ENCODE assay signal across 13 cellular contexts in the genomic region with DNA sequence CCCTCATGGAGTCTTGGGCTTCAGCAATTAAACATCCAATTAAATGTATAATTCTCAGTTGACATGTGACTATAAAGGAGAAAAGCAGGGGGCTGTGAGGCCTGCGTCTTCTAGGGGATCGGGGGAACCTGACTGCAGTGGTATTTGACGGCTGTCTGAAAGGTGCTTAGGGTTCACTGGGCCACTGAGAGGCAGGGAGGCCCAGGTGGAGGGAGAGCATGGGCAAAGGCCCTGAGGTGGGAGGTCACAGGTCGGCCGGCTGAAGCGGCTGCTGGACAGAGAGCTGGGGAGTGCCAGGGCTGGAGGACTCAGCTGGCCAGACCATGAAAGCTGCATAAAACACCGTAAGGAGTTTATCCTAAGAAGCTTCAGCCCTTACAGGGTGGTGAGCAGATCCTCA. TPM values are rescaled to one million over a fixed set of nuclear protein-coding genes. Genes with fewer than 3 reads are reported as not detected.
DNase-seq lines count a peak whose midpoint lies in the region; ATAC-seq, FAIRE-seq and TF ChIP-seq lines count a peak whose summit lies in the region.
"Had no signal": no experiment of that assay in that cellular context is flagged by ENCODE, and none has a peak within 500 bp of the region (broad histone marks: within the 10 kb centered on the region; RNA-seq: fewer than 3 reads in every experiment).

No MANE protein-coding gene starts in this region.

- H3K27me3 ChIP-seq in SK-N-SH (ENCODE audit: insufficient read depth) (no peaks in the 10 kb centered on the region), H1 (replicated peaks in 1 of 4; ENCODE audit: control insufficient read depth in 3 of 4, extremely low read depth in 1 of 4, insufficient read depth in 3 of 4, low read length in 3 of 4) (no peaks in the 10 kb centered on the region; a peak in 1 of 7 replicates)

- no peak overlapping the region for H2AFZ ChIP-seq in SK-N-SH (ENCODE audit: low read depth)
- H2AFZ ChIP-seq in H1 (ENCODE audit: low read length), result no peak overlapping the region

- no peak for ATAC-seq in SK-N-SH treated with all-trans-retinoic acid at 6 μM for 48 hours
- ATAC-seq in naive thymus-derived CD8-positive, alpha-beta T cell, result no peak
- no peak for ATAC-seq in HG03469 (IDR thresholded peaks at IDR 0.05; ENCODE audit: unreplicated experiment)
- ATAC-seq: stimulated activated memory B cell treated with anti-CD40 and anti-IgM and Interleukin-4, amounts not matched to agents 10 μg/mL and 1 μg/mL and 100 μg/mL, for 72 hours had no signal

- peak overlapping the region in 1 of 2 experiments; percentile 72; a peak in 2 of 4 replicates for H3K27ac ChIP-seq in SK-N-SH (ENCODE audit: low read depth in 2 of 2, low read length in 1 of 2)
- no peak overlapping the region for H3K27ac ChIP-seq in H1 (ENCODE audit: low read depth, low read length)
- H3K27ac ChIP-seq: 22Rv1 had no signal

- H3K23ac ChIP-seq in H1 (ENCODE audit: insufficient read length), result no peak overlapping the region

- H4K20me1 ChIP-seq in SK-N-SH (ENCODE audit: insufficient read depth) (no peaks in the 10 kb centered on the region), H1 (replicated peaks in 1 of 2; ENCODE audit: control insufficient read depth in 1 of 2, insufficient read depth in 2 of 2, low read length in 2 of 2) (peaks cover 24 to 36% of the 10 kb centered on the region in 2 experiments)

- H2BK120ac ChIP-seq in H1 (replicated peaks; ENCODE audit: low read depth, low read length), result no peak overlapping the region

- FAIRE-seq in H1 (lab: Jason Lieb, UNC), result no peak

- no peaks in the 10 kb centered on the region for H3K27me3 Mint-ChIP-seq in naive thymus-derived CD8-positive, alpha-beta T cell
- H3K27me3 Mint-ChIP-seq in type B pancreatic cell, result no peaks in the 10 kb centered on the region
- H3K27me3 Mint-ChIP-seq: stimulated activated memory B cell treated with anti-CD40 and anti-IgM and Interleukin-4, amounts not matched to agents 10 μg/mL and 1 μg/mL and 100 μg/mL, for 72 hours had no signal

- POLR2A ChIA-PET in SK-N-SH (lab: Yijun Ruan, JAX) (no interaction called here), H1 (lab: Charles Lee; ENCODE audit: partially characterized antibody) (interaction anchor here (1.6 kb wide), 1 partner anchor 9 kb away, joined by 3 read pairs; no protein-coding TSS in a partner anchor)
- POLR2A ChIA-PET in naive thymus-derived CD8-positive, alpha-beta T cell (lab: Charles Lee), result interaction anchor here (0.6 kb wide), 1 partner anchor 17 kb away, joined by 3 read pairs; no protein-coding TSS in a partner anchor

- no peak overlapping the region for H3K56ac ChIP-seq in H1 (replicated peaks; ENCODE audit: insufficient read length, low read depth, low read length)

- H3K9ac ChIP-seq in SK-N-SH (0 out of 2 replicates have a peak overlapping the region, but pooled peaks have one; percentile 48), H1 (replicated peaks in 1 of 4; ENCODE audit: extremely low read depth in 1 of 4, low read depth in 3 of 4, low read length in 3 of 4) (no peak overlapping the region)

- no peak for TF ChIP-seq EP300 in SK-N-SH (IDR thresholded peaks at IDR 0.05; ENCODE audit: borderline replicate concordance in 1 of 2, low read depth in 1 of 2, low read length in 1 of 2)
- TF ChIP-seq EP300 in H1 (IDR thresholded peaks at IDR 0.05; ENCODE audit: borderline replicate concordance in 1 of 2, low read depth in 2 of 2, low read length in 2 of 2), result no peak

- CTCF ChIA-PET in SK-N-SH (lab: Yijun Ruan, JAX), result no interaction called here
- CTCF ChIA-PET in H1 (lab: Charles Lee; ENCODE audit: partially characterized antibody), result interaction anchor here (1.1 to 4.9 kb wide), 3 partner anchors 10 to 143 kb away, joined by 3 to 17 read pairs (median 3); no protein-coding TSS in a partner anchor

- no peaks in the 10 kb centered on the region for H3K9me2 ChIP-seq in SK-N-SH

- H3K4ac ChIP-seq in H1 (replicated peaks; ENCODE audit: insufficient read length, low read depth, low read length), result no peak overlapping the region

- H3K79me1 ChIP-seq in H1 (ENCODE audit: low read depth, low read length), result peaks cover 49% of the 10 kb centered on the region

- H3K14ac ChIP-seq in H1 (ENCODE audit: insufficient read length), result no peak overlapping the region

- H3K79me2 ChIP-seq in SK-N-SH (ENCODE audit: insufficient read depth), result peaks cover 76% of the 10 kb centered on the region
- H3K79me2 ChIP-seq in H1 (ENCODE audit: control insufficient read depth in 1 of 2, insufficient read depth in 2 of 2, low read length in 2 of 2), result peaks cover under 1 to 78% of the 10 kb centered on the region in 2 experiments; a peak in 2 of 4 replicates

- H3K4me3 Mint-ChIP-seq in naive thymus-derived CD8-positive, alpha-beta T cell, result no peak overlapping the region
- H3K4me3 Mint-ChIP-seq in type B pancreatic cell, result no peak overlapping the region
- H3K4me3 Mint-ChIP-seq: stimulated activated memory B cell treated with anti-CD40 and anti-IgM and Interleukin-4, amounts not matched to agents 10 μg/mL and 1 μg/mL and 100 μg/mL, for 72 hours had no signal

- H3K36me3 ChIP-seq in SK-N-SH (replicated peaks in 1 of 2; ENCODE audit: control insufficient read depth in 1 of 2, insufficient read depth in 2 of 2, low read length in 1 of 2) (peaks cover 0 to 7% of the 10 kb centered on the region in 2 experiments), H1 (ENCODE audit: control insufficient read depth in 2 of 4, insufficient read depth in 4 of 4, low read length in 3 of 4) (no peaks in the 10 kb centered on the region; a peak in 1 of 8 replicates)

- H2BK5ac ChIP-seq in H1 (ENCODE audit: low read depth, low read length), result no peak overlapping the region

- H3K4me2 ChIP-seq in SK-N-SH, result no peak overlapping the region
- no peak overlapping the region for H3K4me2 ChIP-seq in H1 (ENCODE audit: insufficient read depth in 1 of 2, low read depth in 2 of 2, low read length in 2 of 2)

- H3K4me3 ChIP-seq in SK-N-SH (ENCODE audit: low read depth in 2 of 2, low read length in 1 of 2) (no peak overlapping the region), H1 (ENCODE audit: extremely low read depth in 1 of 4, insufficient read depth in 2 of 4, low read depth in 3 of 4, low read length in 4 of 4) (no peak overlapping the region)

- TF ChIP-seq CTCF in SK-N-SH (IDR thresholded peaks at IDR 0.05) (no peak), H1 (IDR thresholded peaks at IDR 0.05; ENCODE audit: control extremely low read depth in 1 of 3, insufficient read depth in 1 of 3, low read depth in 1 of 3, low read length in 3 of 3) (no peak), type B pancreatic cell (conservative IDR thresholded peaks at IDR 0.05) (no peak)

- H3K4me1 Mint-ChIP-seq in naive thymus-derived CD8-positive, alpha-beta T cell, result peaks cover 43 to 89% (median 79%) of the 10 kb centered on the region in 4 donors
- peaks cover 34% of the 10 kb centered on the region for H3K4me1 Mint-ChIP-seq in type B pancreatic cell (ENCODE audit: unreplicated experiment)

- H3F3A ChIP-seq in SK-N-SH (replicated peaks; ENCODE audit: insufficient read depth), result no peaks in the 10 kb centered on the region

- H3K9me3 ChIP-seq in SK-N-SH (no peaks in the 10 kb centered on the region), H1 (ENCODE audit: insufficient read depth in 2 of 2, low read depth in 1 of 2, low read length in 1 of 2) (no peaks in the 10 kb centered on the region)

- H2BK20ac ChIP-seq in H1 (ENCODE audit: low read length), result no peak overlapping the region

- no peak overlapping the region for H4K91ac ChIP-seq in H1 (replicated peaks; ENCODE audit: insufficient read length, low read length)

- H4K8ac ChIP-seq in H1 (ENCODE audit: extremely low read depth, insufficient read depth, low read length), result peak overlapping the region; percentile 25; the same call in 1 of the 2 replicates

- WGBS in SK-N-SH (ENCODE audit: low lambda C conversion rate), result 84% methylated on average over 7 of the region's 7 CpGs
- 82% methylated on average over 7 of the region's 7 CpGs; no CpG with 5 or more reads in 1 of the 2 experiments for WGBS in H1 (ENCODE audit: extremely low coverage in 1 of 2, insufficient coverage in 1 of 2, insufficient read length in 1 of 2, insufficient replicate concordance in 2 of 2, low coverage in 1 of 2, low lambda C conversion rate in 2 of 2, missing lambda C conversion rate in 1 of 2), 2 experiments

- H3K27ac Mint-ChIP-seq in naive thymus-derived CD8-positive, alpha-beta T cell, result peak overlapping the region in 8 of 10 donors; percentile 20 to 79 (median 42)
- peak overlapping the region; percentile 72 for H3K27ac Mint-ChIP-seq in type B pancreatic cell
- H3K27ac Mint-ChIP-seq: stimulated activated memory B cell treated with anti-CD40 and anti-IgM and Interleukin-4, amounts not matched to agents 10 μg/mL and 1 μg/mL and 100 μg/mL, for 72 hours had no signal

- DNase-seq in SK-N-SH (no peak), H1 (ENCODE audit: low read depth in 1 of 2, low spot score in 2 of 2) (no peak), type B pancreatic cell (ENCODE audit: extremely low spot score, unreplicated experiment) (no peak), germinal center (ENCODE audit: low spot score) (no peak), DMS53 treated with DMSO at 0.1 percent for 48 hours (lab: John Stamatoyannopoulos, UW; ENCODE audit: unreplicated experiment) (no peak)
- no peak for DNase-seq in naive thymus-derived CD8-positive, alpha-beta T cell
- DNase-seq: DMS79; erythroblast; stimulated activated CD4-positive, alpha-beta T cell treated with anti-CD3 and anti-CD28 coated beads, Interleukin-1b, Interleukin-23, amount 100 ng/mL, for 48 hours had no signal

- no peak overlapping the region for H2BK15ac ChIP-seq in H1 (ENCODE audit: low read length)

- H2BK12ac ChIP-seq in H1 (ENCODE audit: low read depth, low read length), result no peak overlapping the region

- no peak overlapping the region for H3K18ac ChIP-seq in H1 (ENCODE audit: extremely low read depth, low read length)

- peaks cover 0 to 20% (median 3%) of the 10 kb centered on the region in 3 donors for H3K36me3 Mint-ChIP-seq in naive thymus-derived CD8-positive, alpha-beta T cell
- peaks cover 8% of the 10 kb centered on the region for H3K36me3 Mint-ChIP-seq in type B pancreatic cell

- no peak for TF ChIP-seq POLR2A in H1 (IDR thresholded peaks at IDR 0.05; ENCODE audit: control extremely low read depth in 1 of 2, low read depth in 2 of 2, low read length in 2 of 2)

- no peak for TF ChIP-seq RAD21 in SK-N-SH (IDR thresholded peaks at IDR 0.05; ENCODE audit: low read length)
- no peak for TF ChIP-seq RAD21 in H1 (IDR thresholded peaks at IDR 0.05 in 1 of 2, conservative IDR thresholded peaks at IDR 0.05 in 1 of 2; ENCODE audit: low read depth in 2 of 2, low read length in 2 of 2)

- peaks cover 20 to 22% of the 10 kb centered on the region in 2 experiments; a peak in 2 of 4 replicates for H3K4me1 ChIP-seq in SK-N-SH (ENCODE audit: control insufficient read depth in 1 of 2, insufficient read depth in 2 of 2, low read depth in 1 of 2, low read length in 1 of 2)
- peaks cover 0 to 4% (median 1%) of the 10 kb centered on the region in 4 experiments; a peak in 5 of 7 replicates for H3K4me1 ChIP-seq in H1 (replicated peaks in 1 of 4; ENCODE audit: control insufficient read depth in 3 of 4, insufficient read depth in 4 of 4, low read length in 3 of 4)

- H3K23me2 ChIP-seq in H1 (ENCODE audit: low read depth, low read length), result no peaks in the 10 kb centered on the region; the same call in 1 of the 2 replicates

- no peak overlapping the region for H2AK5ac ChIP-seq in H1 (ENCODE audit: low read depth, low read length)

- H3K9me3 Mint-ChIP-seq in naive thymus-derived CD8-positive, alpha-beta T cell, result no peaks in the 10 kb centered on the region
- H3K9me3 Mint-ChIP-seq in type B pancreatic cell, result no peaks in the 10 kb centered on the region
- H3K9me3 Mint-ChIP-seq: stimulated activated memory B cell treated with anti-CD40 and anti-IgM and Interleukin-4, amounts not matched to agents 10 μg/mL and 1 μg/mL and 100 μg/mL, for 72 hours had no signal

- H4K5ac ChIP-seq in H1 (ENCODE audit: insufficient read length, low read depth, low read length), result no peak overlapping the region

RNA-seq across cellular contexts. Expression of a gene that starts 23.9 kb away (rescaled TPM):
- 101 and 111 TPM in 2 replicates for polyA plus RNA-seq in SK-N-SH (2012; rRNA removed)
- 69.4 and 95.6 TPM in 2 replicates for polyA plus RNA-seq in SK-N-SH (2012; cell fraction: cytosol; rRNA removed)
- polyA plus RNA-seq in SK-N-SH (2012; cell fraction: nucleus; rRNA removed), result 40.7 and 61.0 TPM in 2 replicates
- 95.3 and 96.1 TPM in 2 replicates for total RNA-seq in H1 (2021; fragmentation: NEBNext Ultra II Directional; extraction: Animal tissue kit (Norgen Biotek cat#: 25700))
- polyA plus RNA-seq in H1 (2011; rRNA removed), result 106 and 119 TPM in 2 replicates
- 98.1 TPM for polyA plus RNA-seq in H1 (2011; cell fraction: cytosol; rRNA removed)
- 111 TPM for polyA plus RNA-seq in H1 (2011; cell fraction: nucleus; rRNA removed)
- polyA plus RNA-seq in H1 (2012, experiment 1 of 2), result 66.7 to 101 TPM (median 89.0 TPM) in 4 replicates
- 62.7 TPM for polyA plus RNA-seq in H1 (2012, experiment 2 of 2)
- 77.6 TPM for polyA plus RNA-seq in H1 (2013, experiment 1 of 2)
- polyA plus RNA-seq in H1 (2013, experiment 2 of 2), result 91.5 TPM
- polyA minus RNA-seq in H1 (2011; rRNA and poly(A)+ RNA removed), result 164 and 223 TPM in 2 replicates
- polyA minus RNA-seq in H1 (2011; cell fraction: cytosol; rRNA and poly(A)+ RNA removed), result 56.1 TPM
- polyA minus RNA-seq in H1 (2011; cell fraction: nucleus; rRNA and poly(A)+ RNA removed), result 85.4 TPM
- 10 to 100 TPM; 68.0 to 74.4 TPM for total RNA-seq in naive thymus-derived CD8-positive, alpha-beta T cell
- 10 to 100 TPM; 18.4 to 23.8 (median 21.5) TPM for polyA plus RNA-seq in naive thymus-derived CD8-positive, alpha-beta T cell
- total RNA-seq in type B pancreatic cell (ENCODE audit: low replicate concordance), result 85.2 and 105 TPM in 2 replicates
